Comparison of ENCODE assay signal across 9 cellular contexts in the genomic region with DNA sequence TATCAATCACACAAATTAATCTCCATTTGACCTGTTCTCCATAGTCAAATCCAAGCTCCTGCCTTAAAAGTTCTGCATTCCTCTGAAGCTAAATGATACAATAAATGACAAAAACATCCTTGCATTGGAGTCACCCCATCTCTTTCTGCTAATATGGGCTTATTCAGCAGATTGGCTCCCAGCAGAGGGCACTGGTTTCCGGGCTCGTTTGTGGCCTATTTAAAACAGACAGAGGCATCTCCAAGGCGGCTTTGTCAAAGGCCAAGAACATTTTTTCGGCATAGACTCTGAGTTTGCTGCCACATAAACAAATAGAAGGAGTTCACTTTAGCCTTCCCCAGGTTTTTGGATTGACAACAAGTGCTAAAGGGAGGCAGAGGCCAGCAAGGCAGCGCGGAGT.
DNase-seq lines count a peak whose midpoint lies in the region; ATAC-seq and TF ChIP-seq lines count a peak whose summit lies in the region.
"Had no signal": no experiment of that assay in that cellular context is flagged by ENCODE, and none has a peak within 500 bp of the region (broad histone marks: within the 10 kb centered on the region; RNA-seq: fewer than 3 reads in every experiment).

No MANE protein-coding gene starts in this region.

- H2AK5ac ChIP-seq in mesendoderm (ENCODE audit: low read length), result no peak overlapping the region

- H3K18ac ChIP-seq in mesendoderm (ENCODE audit: low read length), result no peak overlapping the region

- H3K79me1 ChIP-seq in mesendoderm (ENCODE audit: low read length), result no peaks in the 10 kb centered on the region

- no peak overlapping the region for H2BK120ac ChIP-seq in mesendoderm (ENCODE audit: low read depth, low read length)

- H3K4me3 ChIP-seq in mesendoderm (ENCODE audit: low read length) (no peak overlapping the region), gastrocnemius medialis (no peak overlapping the region)
- H3K4me3 ChIP-seq: SJSA1 had no signal

- WGBS in mesendoderm (ENCODE audit: extremely low coverage, insufficient coverage, low lambda C conversion rate), result no CpG with 5 or more reads among the region's 6 CpGs

- H3K4me1 ChIP-seq in mesendoderm (ENCODE audit: control insufficient read depth, low read depth, low read length), result no peaks in the 10 kb centered on the region
- H3K4me1 ChIP-seq in gastrocnemius medialis, result no peaks in the 10 kb centered on the region

- peaks cover 3% of the 10 kb centered on the region for H3K4me1 Mint-ChIP-seq in chondrocyte (ENCODE audit: low read depth)

- H3K27me3 ChIP-seq in mesendoderm (ENCODE audit: insufficient read depth, low read length, poor library complexity) (no peaks in the 10 kb centered on the region), gastrocnemius medialis (no peaks in the 10 kb centered on the region)
- H3K27me3 ChIP-seq: SJSA1 had no signal

- no peaks in the 10 kb centered on the region for H3K36me3 ChIP-seq in mesendoderm (ENCODE audit: control insufficient read depth, insufficient read depth, low read length)
- no peaks in the 10 kb centered on the region for H3K36me3 ChIP-seq in gastrocnemius medialis
- H3K36me3 ChIP-seq: SJSA1 had no signal

- no peak overlapping the region for H4K8ac ChIP-seq in mesendoderm (ENCODE audit: low read depth, low read length)

- no peak overlapping the region for H3K9ac ChIP-seq in mesendoderm (ENCODE audit: low read length)

- no peak overlapping the region for H2BK15ac ChIP-seq in mesendoderm (replicated peaks; ENCODE audit: low read depth)

- H2BK5ac ChIP-seq in mesendoderm (ENCODE audit: low read length), result no peak overlapping the region

- in situ Hi-C loops in gastrocnemius medialis (cut with MboI; ENCODE audit: low sequenced_read_pairs in 4 of 4), result no loop called here

- H3K9me3 ChIP-seq in gastrocnemius medialis, result no peaks in the 10 kb centered on the region
- H3K9me3 ChIP-seq: SJSA1 had no signal

- no peaks in the 10 kb centered on the region for H3K27me3 Mint-ChIP-seq in chondrocyte (ENCODE audit: low read depth)

- no peak overlapping the region for H3K23ac ChIP-seq in mesendoderm (ENCODE audit: low read length)

- no peak for TF ChIP-seq POLR2A in gastrocnemius medialis (IDR thresholded peaks at IDR 0.05)

- H3K36me3 Mint-ChIP-seq in chondrocyte (ENCODE audit: low read depth), result no peaks in the 10 kb centered on the region

- H3K27ac ChIP-seq in mesendoderm (ENCODE audit: low read depth, low read length), result no peak overlapping the region
- H3K27ac ChIP-seq in gastrocnemius medialis, result no peak overlapping the region
- H3K27ac ChIP-seq: SJSA1 had no signal

- DNase-seq in Ammon's horn (ENCODE audit: low spot score) (peak; percentile 4), chondrocyte (ENCODE audit: low spot score) (no peak), mesendoderm (peak; percentile 46), NCI-H146 (lab: John Stamatoyannopoulos, UW) (no peak), gastrocnemius medialis (no peak)
- no peak for DNase-seq in stimulated activated CD4-positive, alpha-beta T cell treated with anti-CD3 and anti-CD28 coated beads, Interleukin-12 subunit alpha, Interleukin-12 subunit beta, amount 100 ng/mL, for 4 hours

- TF ChIP-seq CTCF in LNCAP (IDR thresholded peaks at IDR 0.05) (peak; percentile 52; the same call in 1 of the 2 replicates), chondrocyte (IDR thresholded peaks at IDR 0.05) (peak; percentile 69), gastrocnemius medialis (IDR thresholded peaks at IDR 0.05 in 4 of 5, conservative IDR thresholded peaks at IDR 0.05 in 1 of 5) (no peak)

- no peaks in the 10 kb centered on the region for H3K79me2 ChIP-seq in mesendoderm (ENCODE audit: control insufficient read depth, insufficient read depth, low read length)

- H3K4ac ChIP-seq in mesendoderm (ENCODE audit: low read depth, low read length), result no peak overlapping the region

- no peak overlapping the region for H3K27ac Mint-ChIP-seq in chondrocyte (ENCODE audit: unreplicated experiment)

- peaks cover 3% of the 10 kb centered on the region for H3K9me3 Mint-ChIP-seq in chondrocyte (ENCODE audit: low read depth)

- no peak overlapping the region for H4K5ac ChIP-seq in mesendoderm (ENCODE audit: low read length)

- intact Hi-C loops in gastrocnemius medialis (cut with DNase I; ENCODE audit: low total_unique reads), result no loop called here

- H3K56ac ChIP-seq in mesendoderm (ENCODE audit: low read length), result no peak overlapping the region

- no peak overlapping the region for H3K4me2 ChIP-seq in mesendoderm (ENCODE audit: low read length)

- H3K4me3 Mint-ChIP-seq in chondrocyte (ENCODE audit: unreplicated experiment), result no peak overlapping the region

- no peak for ATAC-seq in GM21737 (IDR thresholded peaks at IDR 0.05; ENCODE audit: unreplicated experiment)
- ATAC-seq in gastrocnemius medialis, result no peak

Comparison
In these comparisons a context has a peak if more than half of its experiments do, and no peak if none do; other contexts are left out.
1. DNase-seq: peak in Ammon's horn (single experiment) and mesendoderm (single experiment); none in chondrocyte (single experiment), NCI-H146 (single experiment), gastrocnemius medialis (0 of 2) and stimulated activated CD4-positive, alpha-beta T cell treated with anti-CD3 and anti-CD28 coated beads, Interleukin-12 subunit alpha, Interleukin-12 subunit beta, amount 100 ng/mL, for 4 hours (single experiment).
2. CTCF ChIP-seq: peak in LNCAP (single experiment) and chondrocyte (single experiment); none in gastrocnemius medialis (0 of 5).